1 cellular context compared by ENCODE assay signal in the genomic region with DNA sequence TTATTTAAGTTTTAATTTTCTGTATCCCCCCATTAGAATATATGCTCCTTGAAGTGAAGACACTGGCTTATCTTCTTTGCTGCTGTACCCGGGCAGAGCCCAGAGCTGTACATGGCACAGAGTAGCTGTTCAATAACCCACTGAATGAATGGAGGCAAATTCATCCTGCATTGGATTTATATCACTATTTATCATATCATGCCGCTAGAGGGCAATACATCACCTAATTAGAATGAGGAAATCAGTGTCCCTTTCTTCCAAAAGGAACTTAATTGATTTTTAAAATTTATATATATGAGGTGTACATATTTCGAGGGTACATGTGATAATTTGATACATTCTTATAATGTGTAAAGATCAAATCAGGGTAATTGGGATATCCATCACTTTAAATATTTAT.
TF ChIP-seq lines count a peak whose summit lies in the region.

No MANE protein-coding gene starts in this region.

TF ChIP-seq in IMR-90, 13 proteins besides CTCF, POLR2A, EP300 and RAD21:
- no peak for TF ChIP-seq CEBPB (IDR thresholded peaks at IDR 0.05; ENCODE audit: low read depth, low read length)
- TF ChIP-seq, protein P1, sequence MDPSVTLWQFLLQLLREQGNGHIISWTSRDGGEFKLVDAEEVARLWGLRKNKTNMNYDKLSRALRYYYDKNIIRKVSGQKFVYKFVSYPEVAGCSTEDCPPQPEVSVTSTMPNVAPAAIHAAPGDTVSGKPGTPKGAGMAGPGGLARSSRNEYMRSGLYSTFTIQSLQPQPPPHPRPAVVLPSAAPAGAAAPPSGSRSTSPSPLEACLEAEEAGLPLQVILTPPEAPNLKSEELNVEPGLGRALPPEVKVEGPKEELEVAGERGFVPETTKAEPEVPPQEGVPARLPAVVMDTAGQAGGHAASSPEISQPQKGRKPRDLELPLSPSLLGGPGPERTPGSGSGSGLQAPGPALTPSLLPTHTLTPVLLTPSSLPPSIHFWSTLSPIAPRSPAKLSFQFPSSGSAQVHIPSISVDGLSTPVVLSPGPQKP (IDR thresholded peaks at IDR 0.05; ENCODE audit: borderline replicate concordance, low read depth, low read length) = no peak
- no peak for TF ChIP-seq FOS (IDR thresholded peaks at IDR 0.05; ENCODE audit: low read depth, low read length)
- TF ChIP-seq BHLHE40 (IDR thresholded peaks at IDR 0.05; ENCODE audit: low read depth, low read length) = no peak
- no peak for TF ChIP-seq RCOR1 (IDR thresholded peaks at IDR 0.05; ENCODE audit: insufficient replicate concordance, low read length)
- TF ChIP-seq CHD1 (IDR thresholded peaks at IDR 0.05; ENCODE audit: low read depth, low read length) = no peak
- TF ChIP-seq SMC3 (IDR thresholded peaks at IDR 0.05; ENCODE audit: low read depth, low read length) = peak; percentile 24; the same call in 1 of the 2 replicates
